ENCODE assay signal across 8 cellular contexts in genomic region chr12:109111775-109112491, GRCh38. TPM values are rescaled to one million over a fixed set of nuclear protein-coding genes. Genes with fewer than 3 reads are reported as not detected.
A peak's percentile ranks its signal among the peaks of the same experiment; 100 is the strongest.
DNase-seq lines count a peak whose midpoint lies in the region; FAIRE-seq and TF ChIP-seq lines count a peak whose summit lies in the region.

No MANE protein-coding gene starts in this region.

- TF ChIP-seq EP300 in SK-N-SH (IDR thresholded peaks at IDR 0.05; ENCODE audit: borderline replicate concordance in 1 of 2, low read depth in 1 of 2, low read length in 1 of 2) (no peak), ovary (IDR thresholded peaks at IDR 0.05) (no peak)

- peak overlapping the region; percentile 90 for H2AFZ ChIP-seq in SK-N-SH (ENCODE audit: low read depth)

- intact Hi-C loops in A673 (cut with micrococcal nuclease; ENCODE audit: unreplicated experiment) (loop anchor here (1.0 kb wide), 1 partner anchor 273 kb away; no protein-coding TSS in a partner anchor), cardiac septum (cut with DNase I) (no loop called here), ovary (cut with DNase I) (loop anchor here in 3 of 4 donors (2.0 to 10.0 kb wide), 3 partner anchors 43 to 273 kb away; no protein-coding TSS in a partner anchor)

- H3K4me1 ChIP-seq in A673 (ENCODE audit: insufficient read depth, low read length, poor library complexity, severe bottlenecking): peaks cover 9% of the 10 kb centered on the region
- H3K4me1 ChIP-seq in SK-N-SH (ENCODE audit: control insufficient read depth in 1 of 2, insufficient read depth in 2 of 2, low read depth in 1 of 2, low read length in 1 of 2): peaks cover 9 to 25% of the 10 kb centered on the region in 2 experiments
- H3K4me1 ChIP-seq in ovary (ENCODE audit: insufficient read depth): peaks cover 23% of the 10 kb centered on the region

- peaks cover 28% of the 10 kb centered on the region for H3F3A ChIP-seq in SK-N-SH (replicated peaks; ENCODE audit: insufficient read depth)

- no TSS peak for BruUV-seq in A673 (replicated peaks; lab: Mats Ljungman, UMichigan)

- FAIRE-seq in GM12891 (lab: Jason Lieb, UNC) (peak; percentile 13), urothelium cell line (lab: Jason Lieb, UNC) (no peak)

- POLR2A ChIA-PET in A673 (lab: Charles Lee; ENCODE audit: low non-redundant PET) (no interaction called here), SK-N-SH (lab: Yijun Ruan, JAX) (interaction anchor here (0.6 to 1.4 kb wide), 4 partner anchors 10 to 273 kb away, joined by 3 to 4 read pairs (median 3); no protein-coding TSS in a partner anchor)

- no peaks in the 10 kb centered on the region for H4K20me1 ChIP-seq in SK-N-SH (ENCODE audit: insufficient read depth)

- H3K9me2 ChIP-seq in SK-N-SH: no peaks in the 10 kb centered on the region

- peak; percentile 75 for DNase-seq in A673 (ENCODE audit: low spot score)
- no peak for DNase-seq in GM12891 (ENCODE audit: insufficient read length, low spot score)
- DNase-seq in SK-N-SH: peak; percentile 66
- DNase-seq in cardiac septum (ENCODE audit: low spot score): peak; percentile 81
- peak; percentile 65 to 85 (median 80) for DNase-seq in ovary
- DNase-seq in urothelium cell line (ENCODE audit: low spot score): peak; percentile 32
- no peak for DNase-seq in NCI-H2081 treated with DMSO at 0.1 percent for 48 hours (lab: John Stamatoyannopoulos, UW)

- H3K36me3 ChIP-seq in A673 (ENCODE audit: insufficient read depth, low read length, poor library complexity, severe bottlenecking): peaks cover 17% of the 10 kb centered on the region
- peaks cover 12 to 13% of the 10 kb centered on the region in 2 experiments for H3K36me3 ChIP-seq in SK-N-SH (replicated peaks in 1 of 2; ENCODE audit: control insufficient read depth in 1 of 2, insufficient read depth in 2 of 2, low read length in 1 of 2)
- no peaks in the 10 kb centered on the region for H3K36me3 ChIP-seq in ovary

- no peaks in the 10 kb centered on the region for H3K9me3 ChIP-seq in A673 (ENCODE audit: low read depth, low read length, poor library complexity, severe bottlenecking)
- H3K9me3 ChIP-seq in SK-N-SH: no peaks in the 10 kb centered on the region
- no peaks in the 10 kb centered on the region for H3K9me3 ChIP-seq in ovary

- 22% methylated on average over 7 of the region's 8 CpGs for WGBS in SK-N-SH (ENCODE audit: low lambda C conversion rate)
- 24 to 26% (median 24%) methylated on average over 8 of the region's 8 CpGs for WGBS in ovary, 3 donors

- CTCF ChIA-PET in A673 (lab: Charles Lee): interaction anchor here (0.5 to 1.0 kb wide), 12 partner anchors 11 to 461 kb away, joined by 3 to 9 read pairs (median 4); partner anchors contain the start of genes MMAB, MVK and UNG
- CTCF ChIA-PET in SK-N-SH (lab: Yijun Ruan, JAX): interaction anchor here (0.5 to 9.1 kb wide), 47 partner anchors 10 to 535 kb away, joined by 3 to 86 read pairs (median 4); partner anchors contain the start of genes ALKBH2 and UNG

- peak overlapping the region; percentile 84 for H3K9ac ChIP-seq in SK-N-SH

- peak; percentile 55 for TF ChIP-seq RAD21 in SK-N-SH (IDR thresholded peaks at IDR 0.05; ENCODE audit: low read length)

- H3K27ac ChIP-seq in A673 (ENCODE audit: low read depth, low read length, poor library complexity, severe bottlenecking): peak overlapping the region; percentile 84
- peak overlapping the region; percentile 95 to 97 for H3K27ac ChIP-seq in SK-N-SH (ENCODE audit: low read depth in 2 of 2, low read length in 1 of 2)
- peak overlapping the region; percentile 96 for H3K27ac ChIP-seq in angular gyrus (ENCODE audit: low read depth, low read length)
- peak overlapping the region; percentile 63 to 82 for H3K27ac ChIP-seq in ovary

- TF ChIP-seq CTCF in A673 (conservative IDR thresholded peaks at IDR 0.05; ENCODE audit: low read depth, low read length): peak; percentile 82
- TF ChIP-seq CTCF in SK-N-SH (IDR thresholded peaks at IDR 0.05): peak; percentile 78
- peak; percentile 50 to 62 (median 57) for TF ChIP-seq CTCF in ovary (IDR thresholded peaks at IDR 0.05)

- no peak for TF ChIP-seq POLR2A in GM12891 (IDR thresholded peaks at IDR 0.05; ENCODE audit: low read depth, low read length)
- TF ChIP-seq POLR2A in ovary (IDR thresholded peaks at IDR 0.05): no peak

- H3K27me3 ChIP-seq in A673 (replicated peaks; ENCODE audit: insufficient read depth, low read depth, low read length, poor library complexity) (no peaks in the 10 kb centered on the region), SK-N-SH (ENCODE audit: insufficient read depth) (no peaks in the 10 kb centered on the region), ovary (no peaks in the 10 kb centered on the region)

- no peaks in the 10 kb centered on the region for H3K79me2 ChIP-seq in SK-N-SH (ENCODE audit: insufficient read depth)

- H3K4me3 ChIP-seq in A673 (ENCODE audit: low read depth, low read length, poor library complexity, severe bottlenecking) (peak overlapping the region; percentile 53), SK-N-SH (ENCODE audit: low read depth in 2 of 2, low read length in 1 of 2) (peak overlapping the region; percentile 58 to 80), ovary (peak overlapping the region; percentile 74)

- H3K4me2 ChIP-seq in SK-N-SH: peak overlapping the region; percentile 88

TF ChIP-seq in GM12891, 5 proteins besides CTCF, POLR2A, EP300 and RAD21:
- TF ChIP-seq SPI1 (IDR thresholded peaks at IDR 0.05; ENCODE audit: low read depth, low read length) (no peak), POLR2AphosphoS5 (IDR thresholded peaks at IDR 0.05; ENCODE audit: low read depth, low read length) (no peak), TAF1 (IDR thresholded peaks at IDR 0.05; ENCODE audit: low read depth, low read length) (no peak), PAX5 (IDR thresholded peaks at IDR 0.05; ENCODE audit: insufficient read depth, low read length, severe bottlenecking) (no peak), POU2F2 (IDR thresholded peaks at IDR 0.05; ENCODE audit: low read depth, low read length) (no peak)

TF ChIP-seq in SK-N-SH, 30 proteins besides CTCF, POLR2A, EP300 and RAD21:
- no peak for TF ChIP-seq RXRA (IDR thresholded peaks at IDR 0.05; ENCODE audit: borderline replicate concordance, low read depth)
- TF ChIP-seq RCOR1 (IDR thresholded peaks at IDR 0.05; ENCODE audit: low read length): 0 out of 2 replicates have a peak, but pooled peaks have one; percentile 11
- TF ChIP-seq SMC3 (IDR thresholded peaks at IDR 0.05; ENCODE audit: low read depth, low read length): peak; percentile 42

RNA-seq across cellular contexts. Expression of gene ACACB, which starts 4.5 kb away (rescaled TPM):
- total RNA-seq in A673 (2021) (8.2 and 10.1 TPM in 2 replicates), cardiac septum (64.5 TPM), ovary (10 to 100 TPM; 27.1 to 56.5 (median 40.9) TPM)
- polyA plus RNA-seq in GM12891 (2012; ENCODE audit: low read depth, missing spikeins): 0.33 TPM
- polyA plus RNA-seq in SK-N-SH (2012; rRNA removed) (4.5 and 6.1 TPM in 2 replicates), ovary (10 to 100 TPM; 20.5 to 23.0 TPM)
- 1.7 and 2.7 TPM in 2 replicates for polyA plus RNA-seq in SK-N-SH (2012; cell fraction: cytosol; rRNA removed)
- polyA plus RNA-seq in SK-N-SH (2012; cell fraction: nucleus; rRNA removed): 14.3 and 15.2 TPM in 2 replicates

RNA-seq across cellular contexts. Expression of gene UNG, which starts 14.5 kb away (rescaled TPM):
- 53.2 and 58.5 TPM in 2 replicates for total RNA-seq in A673 (2021)
- 31.9 TPM for polyA plus RNA-seq in GM12891 (2012; ENCODE audit: low read depth, missing spikeins)
- polyA plus RNA-seq in SK-N-SH (2012; rRNA removed): 28.9 and 33.2 TPM in 2 replicates
- 36.3 and 41.1 TPM in 2 replicates for polyA plus RNA-seq in SK-N-SH (2012; cell fraction: cytosol; rRNA removed)
- 22.3 and 23.3 TPM in 2 replicates for polyA plus RNA-seq in SK-N-SH (2012; cell fraction: nucleus; rRNA removed)
- 25.5 TPM for total RNA-seq in cardiac septum
- total RNA-seq in ovary: 10 to 100 TPM; 13.5 to 25.4 (median 21.5) TPM
- 10 to 100 TPM; 13.5 to 34.2 TPM for polyA plus RNA-seq in ovary

RNA-seq across cellular contexts. Expression of gene ALKBH2, which starts 18.7 kb away (rescaled TPM):
- total RNA-seq in A673 (2021) (40.6 and 44.5 TPM in 2 replicates), cardiac septum (9.7 TPM), ovary (10 to 100 TPM; 11.3 to 26.4 (median 21.1) TPM)
- polyA plus RNA-seq in GM12891 (2012; ENCODE audit: low read depth, missing spikeins): 20.5 TPM
- polyA plus RNA-seq in SK-N-SH (2012; rRNA removed) (47.3 and 53.7 TPM in 2 replicates), ovary (10 to 100 TPM; 11.7 to 24.8 TPM)
- 39.1 and 39.3 TPM in 2 replicates for polyA plus RNA-seq in SK-N-SH (2012; cell fraction: cytosol; rRNA removed)
- 88.6 and 122 TPM in 2 replicates for polyA plus RNA-seq in SK-N-SH (2012; cell fraction: nucleus; rRNA removed)

RNA-seq across cellular contexts. Expression of gene USP30, which starts 59.6 kb away (rescaled TPM):
- total RNA-seq in A673 (2021): 11.7 and 12.4 TPM in 2 replicates
- 3.3 TPM for polyA plus RNA-seq in GM12891 (2012; ENCODE audit: low read depth, missing spikeins)
- 10.9 and 11.8 TPM in 2 replicates for polyA plus RNA-seq in SK-N-SH (2012; rRNA removed)
- polyA plus RNA-seq in SK-N-SH (2012; cell fraction: cytosol; rRNA removed): 9.7 and 11.0 TPM in 2 replicates
- 17.1 and 23.0 TPM in 2 replicates for polyA plus RNA-seq in SK-N-SH (2012; cell fraction: nucleus; rRNA removed)
- total RNA-seq in cardiac septum: 15.9 TPM
- 10 to 100 TPM; 11.8 to 24.7 (median 21.0) TPM for total RNA-seq in ovary
- polyA plus RNA-seq in ovary: 10 to 100 TPM; 13.0 to 27.1 TPM

Comparison
In these comparisons a context has a peak if more than half of its experiments do, and no peak if none do; other contexts are left out.
1. DNase-seq: peak in A673 (single experiment), SK-N-SH (single experiment), cardiac septum (single experiment), ovary (5 of 5) and urothelium cell line (single experiment); none in GM12891 (single experiment) and NCI-H2081 treated with DMSO at 0.1 percent for 48 hours (single experiment).
2. Peak in every context shown above with its lines, with median percentiles within 50 percentile points of each other: H3K27ac ChIP-seq, H3K4me3 ChIP-seq and CTCF ChIP-seq.